Comparison of ENCODE assay signal across 20 cellular contexts in the genomic region with DNA sequence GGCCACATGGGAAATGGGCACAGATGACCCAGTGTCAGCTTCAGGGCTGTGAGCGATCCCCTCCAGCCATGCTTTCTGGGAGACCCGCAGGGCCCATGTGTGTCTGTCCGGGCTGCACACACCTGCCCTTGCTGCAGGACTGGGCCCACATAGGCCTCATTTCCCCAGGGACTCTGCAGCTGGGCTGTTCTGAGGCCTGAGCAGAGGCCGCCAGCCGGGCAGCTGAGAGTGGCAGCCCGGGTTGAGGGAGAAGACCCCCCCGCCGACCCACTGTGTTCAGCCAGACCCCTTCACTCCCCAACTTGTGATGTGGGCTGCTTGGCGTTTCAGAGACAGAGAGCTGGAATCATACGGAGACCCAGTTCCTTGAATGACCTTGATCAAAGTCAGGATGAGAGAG.
"Had no signal": no experiment of that assay in that cellular context is flagged by ENCODE, and none has a peak within 500 bp of the region (broad histone marks: within the 10 kb centered on the region; RNA-seq: fewer than 3 reads in every experiment).

No MANE protein-coding gene starts in this region.

- H3K9me3 Mint-ChIP-seq: activated CD4-positive, alpha-beta memory T cell treated with anti-CD3 and anti-CD28 coated beads for 36 hours; activated naive CD4-positive, alpha-beta T cell treated with anti-CD3 and anti-CD28 coated beads, Interleukin-2, amount 10 ng/mL, durations not matched to agents 7 days and 5 days; nephron; T-cell; T-helper 2 cell treated with Interferon-gamma antibody and Interleukin-4, amounts not matched to agents 5 μg/mL and 100 μg/mL, for 36 hours had no signal

- H3K27ac ChIP-seq: epithelial cell of prostate, gastroesophageal sphincter, pancreas, right lobe of liver, testis, uterus, WERI-Rb-1 had no signal

- H3K36me3 ChIP-seq: pancreas, right lobe of liver, uterus, WERI-Rb-1 had no signal

- ATAC-seq: gastroesophageal sphincter, pancreas, right lobe of liver, T-cell had no signal

- H3K4me2 ChIP-seq: smooth muscle cell had no signal

- H3K4me3 ChIP-seq: gastroesophageal sphincter, pancreas, right lobe of liver, smooth muscle cell, testis, uterus had no signal

- DNase-seq: activated CD4-positive, alpha-beta memory T cell treated with anti-CD3 and anti-CD28 coated beads for 36 hours; activated CD4-positive, alpha-beta T cell treated with anti-CD3 and anti-CD28 coated beads for 4 hours; activated naive CD4-positive, alpha-beta T cell treated with anti-CD3 and anti-CD28 coated beads, Interleukin-2, amount 10 ng/mL, durations not matched to agents 7 days and 5 days; activated T-cell treated with anti-CD3 and anti-CD28 coated beads, Interleukin-2, amount 50 U/mL, for 48 hours; amygdala; stimulated activated CD4-positive, alpha-beta T cell treated with anti-CD3 and anti-CD28 coated beads, Interleukin-2, amount 100 ng/mL, for 48 hours; stimulated activated naive CD4-positive, alpha-beta T cell; T-cell; testis; trophoblast cell; uterus; WERI-Rb-1 had no signal

- H3K4me3 Mint-ChIP-seq: activated CD4-positive, alpha-beta memory T cell treated with anti-CD3 and anti-CD28 coated beads for 36 hours; activated naive CD4-positive, alpha-beta T cell treated with anti-CD3 and anti-CD28 coated beads, Interleukin-2, amount 10 ng/mL, durations not matched to agents 7 days and 5 days; nephron; T-cell; T-helper 2 cell treated with Interferon-gamma antibody and Interleukin-4, amounts not matched to agents 5 μg/mL and 100 μg/mL, for 36 hours had no signal

- H3K4me1 ChIP-seq: gastroesophageal sphincter, pancreas, right lobe of liver, testis, uterus had no signal

- FAIRE-seq: pancreas, TTC549 had no signal

- H3K36me3 Mint-ChIP-seq: activated CD4-positive, alpha-beta memory T cell treated with anti-CD3 and anti-CD28 coated beads for 36 hours; activated naive CD4-positive, alpha-beta T cell treated with anti-CD3 and anti-CD28 coated beads, Interleukin-2, amount 10 ng/mL, durations not matched to agents 7 days and 5 days; T-cell had no signal

- H3K27ac Mint-ChIP-seq: activated CD4-positive, alpha-beta memory T cell treated with anti-CD3 and anti-CD28 coated beads for 36 hours; activated naive CD4-positive, alpha-beta T cell treated with anti-CD3 and anti-CD28 coated beads, Interleukin-2, amount 10 ng/mL, durations not matched to agents 7 days and 5 days; nephron; T-cell; T-helper 2 cell treated with Interferon-gamma antibody and Interleukin-4, amounts not matched to agents 5 μg/mL and 100 μg/mL, for 36 hours had no signal

- H3K27me3 ChIP-seq: right lobe of liver, testis, uterus had no signal

- H3K9me3 ChIP-seq: gastroesophageal sphincter, pancreas, right lobe of liver, testis, uterus had no signal
